16 cellular contexts compared by ENCODE assay signal in the genomic region with DNA sequence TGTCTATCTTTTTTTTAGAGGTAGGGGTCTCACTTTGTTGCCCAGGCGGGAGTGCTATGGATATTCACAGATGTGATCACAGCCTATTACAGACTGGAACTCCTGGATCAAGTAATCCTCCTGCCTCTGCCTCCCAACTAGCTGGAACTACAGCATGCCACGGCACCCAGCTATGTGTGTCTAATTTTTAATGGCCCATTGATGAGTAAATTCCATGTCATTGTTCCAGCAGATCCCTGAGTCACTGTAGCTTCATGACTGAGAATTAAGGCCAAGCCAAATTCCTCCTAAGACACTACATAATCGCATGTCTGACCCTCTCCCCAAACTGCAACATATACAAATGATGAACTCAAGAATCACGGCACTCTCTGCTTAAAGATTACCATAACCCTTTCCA.
DNase-seq lines count a peak whose midpoint lies in the region; ATAC-seq and TF ChIP-seq lines count a peak whose summit lies in the region.
"Had no signal": no experiment of that assay in that cellular context is flagged by ENCODE, and none has a peak within 500 bp of the region (broad histone marks: within the 10 kb centered on the region; RNA-seq: fewer than 3 reads in every experiment).

No MANE protein-coding gene starts in this region.

- H3K9me2 ChIP-seq in GM23248 (ENCODE audit: insufficient read depth), result no peaks in the 10 kb centered on the region

- H3K4me3 ChIP-seq in A673 (ENCODE audit: low read depth, low read length, poor library complexity, severe bottlenecking) (no peak overlapping the region), GM23248 (no peak overlapping the region; the same call in 1 of the 2 replicates), RWPE2 (ENCODE audit: severe bottlenecking) (no peak overlapping the region), fibroblast of mammary gland (ENCODE audit: control insufficient read depth, low read depth, low read length) (no peak overlapping the region)
- H3K4me3 ChIP-seq: adrenal gland, heart right ventricle had no signal

- in situ Hi-C loops in GM23248 (cut with MboI), result no loop called here

- H4K20me1 ChIP-seq in GM23248 (ENCODE audit: insufficient read depth), result no peaks in the 10 kb centered on the region

- 5 to 6% methylated on average over 4 of the region's 4 CpGs for WGBS in GM23248 (ENCODE audit: low coverage in 1 of 2, low lambda C conversion rate in 2 of 2, missing lambda C conversion rate in 2 of 2), 2 experiments

- BruUV-seq in A673 (replicated peaks; lab: Mats Ljungman, UMichigan), result no TSS peak

- H3K4me2 ChIP-seq in GM23248 (ENCODE audit: unreplicated experiment), result peak overlapping the region; percentile 62

- peak; percentile 71 for ATAC-seq in RWPE2 (ENCODE audit: low read depth)
- no peak for ATAC-seq in GM21786 (IDR thresholded peaks at IDR 0.05; ENCODE audit: unreplicated experiment)
- no peak for ATAC-seq in HG03039 (IDR thresholded peaks at IDR 0.05; ENCODE audit: unreplicated experiment)
- ATAC-seq: activated CD8-positive, alpha-beta T cell treated with anti-CD3 and anti-CD28 coated beads for 36 hours; activated T-helper 17 cell treated with anti-CD3 and anti-CD28 coated beads, Interleukin-2, amount 50 U/mL, for 72 hours; heart right ventricle had no signal

- H3K36me3 ChIP-seq in A673 (ENCODE audit: insufficient read depth, low read length, poor library complexity, severe bottlenecking) (no peaks in the 10 kb centered on the region), GM23248 (ENCODE audit: low read depth) (no peaks in the 10 kb centered on the region), RWPE2 (ENCODE audit: low read depth) (no peaks in the 10 kb centered on the region)
- H3K36me3 ChIP-seq: adrenal gland, heart right ventricle had no signal

- H3F3A ChIP-seq in GM23248 (ENCODE audit: insufficient read depth), result no peaks in the 10 kb centered on the region

- TF ChIP-seq CTCF in A673 (conservative IDR thresholded peaks at IDR 0.05; ENCODE audit: low read depth, low read length) (no peak), RWPE2 (IDR thresholded peaks at IDR 0.05; ENCODE audit: poor library complexity, severe bottlenecking) (no peak), fibroblast of mammary gland (conservative IDR thresholded peaks at IDR 0.05; ENCODE audit: control insufficient read depth, insufficient read depth, low read depth, low read length) (no peak)

- no peak overlapping the region for H3K9ac ChIP-seq in GM23248

- H3K27ac ChIP-seq in A673 (ENCODE audit: low read depth, low read length, poor library complexity, severe bottlenecking) (no peak overlapping the region), GM23248 (no peak overlapping the region), RWPE2 (ENCODE audit: poor library complexity, severe bottlenecking) (no peak overlapping the region)
- H3K27ac ChIP-seq: adrenal gland, heart right ventricle had no signal

- POLR2A ChIA-PET in A673 (lab: Charles Lee; ENCODE audit: low non-redundant PET), result no interaction called here

- no peaks in the 10 kb centered on the region for H3K27me3 ChIP-seq in A673 (replicated peaks; ENCODE audit: insufficient read depth, low read depth, low read length, poor library complexity)
- H3K27me3 ChIP-seq in GM23248 (replicated peaks; ENCODE audit: insufficient read depth), result no peaks in the 10 kb centered on the region
- no peaks in the 10 kb centered on the region for H3K27me3 ChIP-seq in RWPE2 (ENCODE audit: insufficient read depth, poor library complexity, severe bottlenecking)
- H3K27me3 ChIP-seq: adrenal gland, heart right ventricle had no signal

- DNase-seq in A673 (ENCODE audit: low spot score) (peak; percentile 93), GM23248 (peak; percentile 88), RWPE2 (ENCODE audit: low spot score) (no peak), fibroblast of mammary gland (ENCODE audit: low read depth) (peak; percentile 73), DMS114 treated with DMSO at 0.1 percent for 48 hours (lab: John Stamatoyannopoulos, UW; ENCODE audit: unreplicated experiment) (no peak)
- DNase-seq in activated CD4-positive, alpha-beta T cell treated with anti-CD3 and anti-CD28 coated beads, Interleukin-2, amount 50 U/mL, for 4 hours, result no peak
- DNase-seq: activated CD8-positive, alpha-beta T cell treated with anti-CD3 and anti-CD28 coated beads for 36 hours; Caco-2; heart right ventricle; kidney; NCI-H2029 treated with DMSO at 0.1 percent for 48 hours; NCI-H526 treated with DMSO at 0.1 percent for 48 hours had no signal

- no peaks in the 10 kb centered on the region for H3K79me2 ChIP-seq in GM23248 (ENCODE audit: insufficient read depth)

- H3K4me1 ChIP-seq in A673 (ENCODE audit: insufficient read depth, low read length, poor library complexity, severe bottlenecking), result peaks cover 25% of the 10 kb centered on the region
- peaks cover 3% of the 10 kb centered on the region; the same call in 1 of the 2 replicates for H3K4me1 ChIP-seq in GM23248 (ENCODE audit: insufficient read depth)
- H3K4me1 ChIP-seq in RWPE2 (ENCODE audit: insufficient read depth, poor library complexity, severe bottlenecking), result peaks cover 7% of the 10 kb centered on the region
- H3K4me1 ChIP-seq: Caco-2 had no signal

- intact Hi-C loops in A673 (cut with micrococcal nuclease; ENCODE audit: unreplicated experiment), result no loop called here

- no peak overlapping the region for H2AFZ ChIP-seq in GM23248

- CTCF ChIA-PET in A673 (lab: Charles Lee), result no interaction called here

- peaks cover 8% of the 10 kb centered on the region for H3K9me3 ChIP-seq in A673 (ENCODE audit: low read depth, low read length, poor library complexity, severe bottlenecking)
- H3K9me3 ChIP-seq in GM23248 (ENCODE audit: low read depth), result no peaks in the 10 kb centered on the region
- no peaks in the 10 kb centered on the region for H3K9me3 ChIP-seq in RWPE2 (ENCODE audit: severe bottlenecking)
- H3K9me3 ChIP-seq: adrenal gland had no signal

Comparison
In these comparisons a context has a peak if more than half of its experiments do, and no peak if none do; other contexts are left out.
1. DNase-seq: peak in A673 (single experiment), GM23248 (single experiment) and fibroblast of mammary gland (single experiment); none in RWPE2 (single experiment), DMS114 treated with DMSO at 0.1 percent for 48 hours (single experiment) and activated CD4-positive, alpha-beta T cell treated with anti-CD3 and anti-CD28 coated beads, Interleukin-2, amount 50 U/mL, for 4 hours (0 of 2).